Comparison of ENCODE assay signal across 15 cellular contexts in the genomic region with DNA sequence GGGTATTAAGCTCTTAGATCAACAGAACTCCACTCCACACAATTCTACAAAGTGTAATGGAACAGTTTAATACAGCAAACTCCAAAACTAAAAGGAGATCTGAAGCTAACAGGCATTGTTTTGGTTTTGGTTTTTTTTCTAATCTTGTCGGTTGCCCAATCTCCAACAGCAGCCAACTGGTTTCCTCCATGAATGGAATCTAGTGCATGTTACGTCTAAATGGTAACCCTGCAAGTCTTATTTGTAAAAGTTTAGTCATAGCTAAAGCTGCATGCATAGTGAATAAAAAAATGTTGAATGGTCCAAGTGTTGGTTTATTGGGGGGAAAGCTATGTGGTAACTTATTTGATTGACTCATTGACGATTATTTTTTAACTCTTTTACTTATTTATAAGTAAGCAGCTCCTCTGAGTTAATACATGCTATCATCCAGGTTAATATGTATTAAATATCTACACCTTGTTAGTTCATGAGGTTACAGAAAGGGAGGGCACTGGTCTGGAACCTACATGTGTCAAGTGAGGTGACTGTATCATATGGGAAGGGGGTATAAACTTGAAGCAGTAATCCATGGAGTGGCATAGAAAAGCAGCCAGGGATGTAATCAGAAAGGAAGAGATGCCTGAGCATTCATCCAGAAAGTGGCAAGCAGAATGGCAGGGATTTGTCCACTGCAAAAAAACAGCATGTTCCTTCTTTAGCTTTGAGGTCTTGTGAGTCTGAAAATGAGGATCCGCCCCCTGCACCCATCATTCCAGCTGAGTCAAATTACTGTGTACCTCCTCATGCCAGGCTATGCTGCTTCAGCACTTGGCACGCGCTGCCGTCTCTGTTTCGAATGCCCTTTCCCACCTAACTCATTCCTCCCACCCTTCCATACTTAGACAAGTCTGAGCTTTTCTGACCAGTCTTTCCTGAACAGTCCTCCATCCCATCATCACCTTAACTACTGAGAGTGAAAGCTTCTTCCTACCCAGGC.
DNase-seq lines count a peak whose midpoint lies in the region; ATAC-seq and TF ChIP-seq lines count a peak whose summit lies in the region.
"Had no signal": no experiment of that assay in that cellular context is flagged by ENCODE, and none has a peak within 500 bp of the region (broad histone marks: within the 10 kb centered on the region; RNA-seq: fewer than 3 reads in every experiment).

No MANE protein-coding gene starts in this region.

- H3K36me3 Mint-ChIP-seq in activated T-cell treated with anti-CD3 and anti-CD28 coated beads, Interleukin-2, amount 50 U/mL, for 24 hours (ENCODE audit: low read depth): no peaks in the 10 kb centered on the region
- H3K36me3 Mint-ChIP-seq in activated naive CD4-positive, alpha-beta T cell treated with anti-CD3 and anti-CD28 coated beads, Interleukin-2, amount 10 ng/mL, durations not matched to agents 7 days and 5 days: no peaks in the 10 kb centered on the region
- H3K36me3 Mint-ChIP-seq: activated naive CD8-positive, alpha-beta T cell treated with anti-CD3 and anti-CD28 coated beads, Interleukin-2, amount 10 ng/mL, durations not matched to agents 7 days and 5 days had no signal

- DNase-seq in AG04450 (ENCODE audit: low read depth, low spot score) (peak; percentile 33), MV-4-11 (lab: John Stamatoyannopoulos, UW) (peak; percentile 80), myocyte (ENCODE audit: low read depth) (peak; percentile 23), T-helper 9 cell (no peak)
- no peak for DNase-seq in activated T-cell treated with anti-CD3 and anti-CD28 coated beads, Interleukin-2, amount 50 U/mL, for 24 hours
- DNase-seq in activated naive CD4-positive, alpha-beta T cell treated with anti-CD3 and anti-CD28 coated beads, Interleukin-2, amount 10 ng/mL, durations not matched to agents 7 days and 5 days: no peak
- DNase-seq: activated B cell treated with CpG ODN at 0.5 μM for 24 hours; activated naive CD8-positive, alpha-beta T cell treated with anti-CD3 and anti-CD28 coated beads, Interleukin-2, amount 10 ng/mL, durations not matched to agents 7 days and 5 days; glutamatergic neuron; NCI-H1105 treated with DMSO at 0.1 percent for 48 hours; stimulated activated CD4-positive, alpha-beta T cell treated with anti-CD3 and anti-CD28 coated beads, Interleukin-4, amount 100 ng/mL, for 4 hours had no signal

- H3K27ac ChIP-seq in AG04450 (ENCODE audit: low read depth, low read length): no peak overlapping the region
- H3K27ac ChIP-seq: BLaER1 had no signal

- CTCF ChIA-PET in AG04450 (lab: Charles Lee): interaction anchor here (0.6 kb wide), 1 partner anchor 1673 kb away, joined by 3 read pairs; no protein-coding TSS in a partner anchor
- CTCF ChIA-PET in activated naive CD4-positive, alpha-beta T cell treated with anti-CD3 and anti-CD28 coated beads, Interleukin-2, amount 10 ng/mL, durations not matched to agents 7 days and 5 days (lab: Charles Lee): no interaction called here

- POLR2A ChIA-PET in AG04450 (lab: Yijun Ruan, JAX): no interaction called here

- H3K27ac Mint-ChIP-seq in activated T-cell treated with anti-CD3 and anti-CD28 coated beads, Interleukin-2, amount 50 U/mL, for 24 hours: no peak overlapping the region
- no peak overlapping the region for H3K27ac Mint-ChIP-seq in activated naive CD4-positive, alpha-beta T cell treated with anti-CD3 and anti-CD28 coated beads, Interleukin-2, amount 10 ng/mL, durations not matched to agents 7 days and 5 days
- H3K27ac Mint-ChIP-seq: activated B cell treated with CpG ODN at 0.5 μM for 24 hours; activated naive CD8-positive, alpha-beta T cell treated with anti-CD3 and anti-CD28 coated beads, Interleukin-2, amount 10 ng/mL, durations not matched to agents 7 days and 5 days had no signal

- ATAC-seq in esophagus mucosa: peak; percentile 69
- ATAC-seq in HG03135 (IDR thresholded peaks at IDR 0.05; ENCODE audit: unreplicated experiment): no peak
- ATAC-seq: GM12878 had no signal

- no peaks in the 10 kb centered on the region for H3K4me1 Mint-ChIP-seq in activated T-cell treated with anti-CD3 and anti-CD28 coated beads, Interleukin-2, amount 50 U/mL, for 24 hours (ENCODE audit: low read depth)
- no peaks in the 10 kb centered on the region for H3K4me1 Mint-ChIP-seq in activated naive CD4-positive, alpha-beta T cell treated with anti-CD3 and anti-CD28 coated beads, Interleukin-2, amount 10 ng/mL, durations not matched to agents 7 days and 5 days
- H3K4me1 Mint-ChIP-seq: activated B cell treated with CpG ODN at 0.5 μM for 24 hours; activated naive CD8-positive, alpha-beta T cell treated with anti-CD3 and anti-CD28 coated beads, Interleukin-2, amount 10 ng/mL, durations not matched to agents 7 days and 5 days had no signal

- no peaks in the 10 kb centered on the region for H3K27me3 Mint-ChIP-seq in activated T-cell treated with anti-CD3 and anti-CD28 coated beads, Interleukin-2, amount 50 U/mL, for 24 hours
- H3K27me3 Mint-ChIP-seq in activated naive CD4-positive, alpha-beta T cell treated with anti-CD3 and anti-CD28 coated beads, Interleukin-2, amount 10 ng/mL, durations not matched to agents 7 days and 5 days: no peaks in the 10 kb centered on the region
- H3K27me3 Mint-ChIP-seq: activated B cell treated with CpG ODN at 0.5 μM for 24 hours; activated naive CD8-positive, alpha-beta T cell treated with anti-CD3 and anti-CD28 coated beads, Interleukin-2, amount 10 ng/mL, durations not matched to agents 7 days and 5 days had no signal

- H3K9me3 Mint-ChIP-seq in activated T-cell treated with anti-CD3 and anti-CD28 coated beads, Interleukin-2, amount 50 U/mL, for 24 hours: no peaks in the 10 kb centered on the region
- no peaks in the 10 kb centered on the region for H3K9me3 Mint-ChIP-seq in activated naive CD4-positive, alpha-beta T cell treated with anti-CD3 and anti-CD28 coated beads, Interleukin-2, amount 10 ng/mL, durations not matched to agents 7 days and 5 days
- H3K9me3 Mint-ChIP-seq: activated B cell treated with CpG ODN at 0.5 μM for 24 hours; activated naive CD8-positive, alpha-beta T cell treated with anti-CD3 and anti-CD28 coated beads, Interleukin-2, amount 10 ng/mL, durations not matched to agents 7 days and 5 days had no signal

- TF ChIP-seq CTCF in AG04450 (IDR thresholded peaks at IDR 0.05; ENCODE audit: low read depth, low read length): no peak

- no peak overlapping the region for H3K4me3 ChIP-seq in AG04450 (ENCODE audit: low read depth, low read length)
- H3K4me3 ChIP-seq: BLaER1, GM12878 had no signal

- H3K9me3 ChIP-seq in AG04450 (ENCODE audit: control insufficient read depth, insufficient read depth, low read length): no peaks in the 10 kb centered on the region
- H3K9me3 ChIP-seq: BLaER1 had no signal

- H3K27me3 ChIP-seq in AG04450 (ENCODE audit: control insufficient read depth, insufficient read depth, low read length): no peaks in the 10 kb centered on the region
- H3K27me3 ChIP-seq: BLaER1 had no signal

- H3K4me3 Mint-ChIP-seq in activated T-cell treated with anti-CD3 and anti-CD28 coated beads, Interleukin-2, amount 50 U/mL, for 24 hours: no peak overlapping the region
- no peak overlapping the region for H3K4me3 Mint-ChIP-seq in activated naive CD4-positive, alpha-beta T cell treated with anti-CD3 and anti-CD28 coated beads, Interleukin-2, amount 10 ng/mL, durations not matched to agents 7 days and 5 days
- H3K4me3 Mint-ChIP-seq: activated B cell treated with CpG ODN at 0.5 μM for 24 hours; activated naive CD8-positive, alpha-beta T cell treated with anti-CD3 and anti-CD28 coated beads, Interleukin-2, amount 10 ng/mL, durations not matched to agents 7 days and 5 days had no signal

Comparison
In these comparisons a context has a peak if more than half of its experiments do, and no peak if none do; other contexts are left out.
1. DNase-seq: peak in AG04450 (single experiment), MV-4-11 (single experiment) and myocyte (single experiment); none in T-helper 9 cell (single experiment), activated T-cell treated with anti-CD3 and anti-CD28 coated beads, Interleukin-2, amount 50 U/mL, for 24 hours (single experiment) and activated naive CD4-positive, alpha-beta T cell treated with anti-CD3 and anti-CD28 coated beads, Interleukin-2, amount 10 ng/mL, durations not matched to agents 7 days and 5 days (single experiment).